Comparison of ENCODE assay signal across 19 cellular contexts in genomic region chr11:122032317-122032716, GRCh38.
A peak's percentile ranks its signal among the peaks of the same experiment; 100 is the strongest.
DNase-seq lines count a peak whose midpoint lies in the region; ATAC-seq and TF ChIP-seq lines count a peak whose summit lies in the region.
"Had no signal": no experiment of that assay in that cellular context is flagged by ENCODE, and none has a peak within 500 bp of the region (broad histone marks: within the 10 kb centered on the region; RNA-seq: fewer than 3 reads in every experiment).

No MANE protein-coding gene starts in this region.

- no peak overlapping the region for H3K4me3 Mint-ChIP-seq in activated CD8-positive, alpha-beta T cell treated with anti-CD3 and anti-CD28 coated beads for 36 hours
- H3K4me3 Mint-ChIP-seq: activated naive CD8-positive, alpha-beta T cell treated with anti-CD3 and anti-CD28 coated beads for 36 hours; B cell; memory B cell; natural killer cell treated with Interleukin-12 subunit alpha and Interleukin-12 subunit beta and Interleukin-15 and Interleukin-18, amount 100 ng/mL, for 72 hours had no signal

- intact Hi-C loops in sciatic nerve (cut with DNase I), result no loop called here
- intact Hi-C loops in activated CD8-positive, alpha-beta T cell treated with anti-CD3 and anti-CD28 coated beads for 36 hours (cut with micrococcal nuclease), result no loop called here

- H3K27me3 ChIP-seq in BE2C, result no peaks in the 10 kb centered on the region
- H3K27me3 ChIP-seq: hepatocyte, tibial artery had no signal

- DNase-seq in AG09319 (ENCODE audit: extremely low read depth, low read depth) (peak; percentile 93), HS-5 (ENCODE audit: low read depth) (peak; percentile 51), fibroblast of mammary gland (ENCODE audit: low read depth) (peak; percentile 95), sciatic nerve (ENCODE audit: low spot score) (no peak), GM13976 (ENCODE audit: low spot score) (no peak), BE2C (no peak), NCI-H1092 (lab: John Stamatoyannopoulos, UW) (no peak)
- DNase-seq in activated CD8-positive, alpha-beta T cell treated with anti-CD3 and anti-CD28 coated beads for 36 hours, result no peak
- DNase-seq: activated naive CD8-positive, alpha-beta T cell treated with anti-CD3 and anti-CD28 coated beads for 36 hours; GDM1; NCI-H1436 treated with DMSO at 0.1 percent for 48 hours; T1000 had no signal

- H3K4me3 ChIP-seq in fibroblast of mammary gland (ENCODE audit: control insufficient read depth, low read depth, low read length) (no peak overlapping the region), BE2C (ENCODE audit: low read depth, low read length) (no peak overlapping the region)
- H3K4me3 ChIP-seq: hepatocyte, PC-9, tibial artery had no signal

- no peak overlapping the region for H3K27ac Mint-ChIP-seq in activated CD8-positive, alpha-beta T cell treated with anti-CD3 and anti-CD28 coated beads for 36 hours
- H3K27ac Mint-ChIP-seq: activated naive CD8-positive, alpha-beta T cell treated with anti-CD3 and anti-CD28 coated beads for 36 hours; B cell; memory B cell; natural killer cell treated with Interleukin-12 subunit alpha and Interleukin-12 subunit beta and Interleukin-15 and Interleukin-18, amount 100 ng/mL, for 72 hours had no signal

- POLR2A ChIA-PET in activated CD8-positive, alpha-beta T cell treated with anti-CD3 and anti-CD28 coated beads for 36 hours (lab: Charles Lee), result no interaction called here

- H3K4me1 ChIP-seq in BE2C, result no peaks in the 10 kb centered on the region; the same call in 1 of the 2 replicates

- no peaks in the 10 kb centered on the region for H3K4me1 Mint-ChIP-seq in activated CD8-positive, alpha-beta T cell treated with anti-CD3 and anti-CD28 coated beads for 36 hours (ENCODE audit: low read depth)
- H3K4me1 Mint-ChIP-seq: activated naive CD8-positive, alpha-beta T cell treated with anti-CD3 and anti-CD28 coated beads for 36 hours; B cell; memory B cell had no signal

- no peaks in the 10 kb centered on the region for H3K9me3 ChIP-seq in BE2C
- H3K9me3 ChIP-seq: tibial artery had no signal

- TF ChIP-seq CTCF in AG09319 (IDR thresholded peaks at IDR 0.05; ENCODE audit: low read depth, low read length) (no peak), fibroblast of mammary gland (conservative IDR thresholded peaks at IDR 0.05; ENCODE audit: control insufficient read depth, insufficient read depth, low read depth, low read length) (no peak), GM13976 (IDR thresholded peaks at IDR 0.05; ENCODE audit: borderline replicate concordance, control extremely low read depth, extremely low read depth, insufficient read depth, missing control alignments) (no peak), BE2C (IDR thresholded peaks at IDR 0.05; ENCODE audit: low read depth, low read length) (no peak)
- no peak for TF ChIP-seq CTCF in activated CD8-positive, alpha-beta T cell treated with anti-CD3 and anti-CD28 coated beads for 36 hours (IDR thresholded peaks at IDR 0.05)

- H3K36me3 Mint-ChIP-seq in activated CD8-positive, alpha-beta T cell treated with anti-CD3 and anti-CD28 coated beads for 36 hours (ENCODE audit: low read depth), result no peaks in the 10 kb centered on the region
- H3K36me3 Mint-ChIP-seq: activated naive CD8-positive, alpha-beta T cell treated with anti-CD3 and anti-CD28 coated beads for 36 hours; memory B cell; natural killer cell treated with Interleukin-12 subunit alpha and Interleukin-12 subunit beta and Interleukin-15 and Interleukin-18, amount 100 ng/mL, for 72 hours had no signal

- CTCF ChIA-PET in activated CD8-positive, alpha-beta T cell treated with anti-CD3 and anti-CD28 coated beads for 36 hours (lab: Charles Lee), result no interaction called here

- H3K36me3 ChIP-seq in BE2C, result no peaks in the 10 kb centered on the region
- H3K36me3 ChIP-seq: tibial artery had no signal

- no peaks in the 10 kb centered on the region for H3K9me3 Mint-ChIP-seq in activated CD8-positive, alpha-beta T cell treated with anti-CD3 and anti-CD28 coated beads for 36 hours
- H3K9me3 Mint-ChIP-seq: activated naive CD8-positive, alpha-beta T cell treated with anti-CD3 and anti-CD28 coated beads for 36 hours; memory B cell; natural killer cell treated with Interleukin-12 subunit alpha and Interleukin-12 subunit beta and Interleukin-15 and Interleukin-18, amount 100 ng/mL, for 72 hours had no signal

- peaks cover 11% of the 10 kb centered on the region for H3K27me3 Mint-ChIP-seq in activated CD8-positive, alpha-beta T cell treated with anti-CD3 and anti-CD28 coated beads for 36 hours

- in situ Hi-C loops in GM13976 (cut with MboI; ENCODE audit: low sequenced_read_pairs, unreplicated experiment), result no loop called here

- peak; percentile 92 for ATAC-seq in sciatic nerve
- ATAC-seq in activated CD8-positive, alpha-beta T cell treated with anti-CD3 and anti-CD28 coated beads for 36 hours, result no peak
- ATAC-seq: activated CD4-positive, CD25-positive, alpha-beta regulatory T cell treated with anti-CD3 and anti-CD28 coated beads, Interleukin-2, amount 50 U/mL, for 24 hours; natural killer cell treated with Interleukin-12 subunit alpha and Interleukin-12 subunit beta and Interleukin-15 and Interleukin-18, amount 100 ng/mL, for 72 hours had no signal

Comparison
In these comparisons a context has a peak if more than half of its experiments do, and no peak if none do; other contexts are left out.
1. DNase-seq: peak in AG09319 (single experiment), HS-5 (single experiment) and fibroblast of mammary gland (single experiment); none in sciatic nerve (single experiment), GM13976 (single experiment), BE2C (single experiment), NCI-H1092 (single experiment) and activated CD8-positive, alpha-beta T cell treated with anti-CD3 and anti-CD28 coated beads for 36 hours (single experiment).